Comparison of ENCODE assay signal across 3 cellular contexts in genomic region chr12:51434305-51434704, GRCh38.
TF ChIP-seq lines count a peak whose summit lies in the region.

No MANE protein-coding gene starts in this region.

TF ChIP-seq in liver, 16 proteins besides CTCF, POLR2A, EP300 and RAD21:
- TF ChIP-seq JUND (IDR thresholded peaks at IDR 0.05) (no peak), NR2F2 (IDR thresholded peaks at IDR 0.05) (no peak), MAX (IDR thresholded peaks at IDR 0.05) (no peak), SP1 (IDR thresholded peaks at IDR 0.05) (no peak), ATF3 (IDR thresholded peaks at IDR 0.05) (no peak), HNF4G (IDR thresholded peaks at IDR 0.05) (no peak), RXRA (IDR thresholded peaks at IDR 0.05) (no peak), YY1 (IDR thresholded peaks at IDR 0.05) (peak; percentile 19), HNF4A (conservative IDR thresholded peaks at IDR 0.05) (peak in 1 of 2 donors; percentile 46), ZBTB33 (IDR thresholded peaks at IDR 0.05) (no peak), FOXA2 (IDR thresholded peaks at IDR 0.05) (peak; percentile 58), REST (IDR thresholded peaks at IDR 0.05) (peak; percentile 29), EGR1 (IDR thresholded peaks at IDR 0.05; ENCODE audit: low read depth in 2 of 2) (no peak), FOXA1 (IDR thresholded peaks at IDR 0.05) (peak; percentile 80), GABPA (IDR thresholded peaks at IDR 0.05 in 1 of 2, conservative IDR thresholded peaks at IDR 0.05 in 1 of 2) (no peak), TAF1 (conservative IDR thresholded peaks at IDR 0.05) (no peak)

TF ChIP-seq in HepG2, 621 proteins besides CTCF, POLR2A, EP300 and RAD21:
- no peak for TF ChIP-seq HNRNPH1 (optimal IDR thresholded peaks at IDR 0.05; ENCODE audit: low read depth, low read length)
- TF ChIP-seq HHEX (CRISPR knock-in tag; IDR thresholded peaks at IDR 0.05): no peak
- TF ChIP-seq ZNF850 (CRISPR knock-in tag; conservative IDR thresholded peaks at IDR 0.05): no peak
- no peak for TF ChIP-seq SP4 (CRISPR knock-in tag; IDR thresholded peaks at IDR 0.05)
- no peak for TF ChIP-seq SP1 (IDR thresholded peaks at IDR 0.05)
- TF ChIP-seq SP1 (CRISPR knock-in tag; IDR thresholded peaks at IDR 0.05): no peak
- TF ChIP-seq ZNF331 (CRISPR knock-in tag; IDR thresholded peaks at IDR 0.05): no peak
- no peak for TF ChIP-seq CBX2 (IDR thresholded peaks at IDR 0.05; ENCODE audit: low read depth, low read length)
- TF ChIP-seq CBX2 (CRISPR knock-in tag; IDR thresholded peaks at IDR 0.05; ENCODE audit: low read depth): no peak
- no peak for TF ChIP-seq LRRFIP1 (CRISPR knock-in tag; conservative IDR thresholded peaks at IDR 0.05)
- no peak for TF ChIP-seq ZFP82 (CRISPR knock-in tag; IDR thresholded peaks at IDR 0.05; ENCODE audit: borderline replicate concordance)
- no peak for TF ChIP-seq ZNF10 (CRISPR knock-in tag; IDR thresholded peaks at IDR 0.05; ENCODE audit: borderline replicate concordance, low read depth)
- no peak for TF ChIP-seq ZNF788 (CRISPR knock-in tag; IDR thresholded peaks at IDR 0.05; ENCODE audit: borderline replicate concordance)
- TF ChIP-seq CREM (IDR thresholded peaks at IDR 0.05): no peak
- no peak for TF ChIP-seq CREM (CRISPR knock-in tag; IDR thresholded peaks at IDR 0.05)
- no peak for TF ChIP-seq USF2 (IDR thresholded peaks at IDR 0.05; ENCODE audit: low read depth, low read length)
- TF ChIP-seq USF2 (CRISPR knock-in tag; IDR thresholded peaks at IDR 0.05; ENCODE audit: borderline replicate concordance): no peak
- no peak for TF ChIP-seq NCOA5 (CRISPR knock-in tag; IDR thresholded peaks at IDR 0.05)

TF ChIP-seq in SK-N-SH, 30 proteins besides CTCF, POLR2A, EP300 and RAD21:
- TF ChIP-seq RFX5 (IDR thresholded peaks at IDR 0.05; ENCODE audit: low read length): no peak
- TF ChIP-seq USF2 (IDR thresholded peaks at IDR 0.05; ENCODE audit: borderline replicate concordance, low read depth, low read length): no peak
- no peak for TF ChIP-seq USF1 (IDR thresholded peaks at IDR 0.05; ENCODE audit: borderline replicate concordance, low read depth)
- TF ChIP-seq FOXJ3 (CRISPR knock-in tag; IDR thresholded peaks at IDR 0.05): no peak
